19 cellular contexts compared by ENCODE assay signal in the genomic region with DNA sequence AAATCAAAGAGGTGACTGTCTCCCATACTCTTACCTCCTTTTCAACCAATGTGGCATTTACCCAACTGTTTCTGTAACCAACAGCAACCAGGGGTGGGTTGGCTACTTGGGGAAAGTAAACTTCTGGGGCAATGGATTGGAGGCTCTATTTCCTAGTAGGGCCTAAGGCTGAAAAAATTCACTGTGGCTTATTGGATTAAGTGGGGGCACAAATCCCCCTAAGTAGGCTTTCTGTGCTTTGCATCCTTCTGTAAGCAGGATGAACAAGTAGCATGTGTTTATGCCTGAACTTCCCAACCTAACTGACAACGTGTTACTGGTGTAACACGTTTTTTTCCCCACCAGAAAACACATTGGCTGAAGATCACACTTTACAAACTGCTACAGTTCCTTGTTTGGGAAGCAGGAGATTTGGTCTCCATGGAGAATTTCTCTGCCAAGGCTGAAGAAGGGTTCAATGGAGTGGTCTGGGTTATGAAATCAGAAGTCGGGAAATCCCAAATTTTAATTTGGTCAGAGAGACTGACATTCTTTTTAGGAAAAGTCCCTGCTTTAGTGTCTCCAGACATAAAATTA. TPM values are rescaled to one million over a fixed set of nuclear protein-coding genes. Genes with fewer than 3 reads are reported as not detected.
A peak's percentile ranks its signal among the peaks of the same experiment; 100 is the strongest.
DNase-seq lines count a peak whose midpoint lies in the region; ATAC-seq and TF ChIP-seq lines count a peak whose summit lies in the region.
"Had no signal": no experiment of that assay in that cellular context is flagged by ENCODE, and none has a peak within 500 bp of the region (broad histone marks: within the 10 kb centered on the region; RNA-seq: fewer than 3 reads in every experiment).

No MANE protein-coding gene starts in this region.

- no peaks in the 10 kb centered on the region for H3K9me3 ChIP-seq in WERI-Rb-1 (ENCODE audit: severe bottlenecking)
- H3K9me3 ChIP-seq: BE2C, HAP-1 had no signal

- H3K27ac Mint-ChIP-seq in HFFc6: no peak overlapping the region
- H3K27ac Mint-ChIP-seq: CD4-positive, CD25-positive, alpha-beta regulatory T cell; CD8-positive, alpha-beta memory T cell had no signal

- H3K27me3 Mint-ChIP-seq in HFFc6 (ENCODE audit: insufficient read depth): no peaks in the 10 kb centered on the region

- no peaks in the 10 kb centered on the region; the same call in 1 of the 2 replicates for H3K9me3 Mint-ChIP-seq in HFFc6

- H3K4me3 Mint-ChIP-seq in HFFc6: no peak overlapping the region
- H3K4me3 Mint-ChIP-seq: CD4-positive, CD25-positive, alpha-beta regulatory T cell; CD8-positive, alpha-beta memory T cell had no signal

- TF ChIP-seq CTCF in WERI-Rb-1 (IDR thresholded peaks at IDR 0.05; ENCODE audit: low read depth, low read length) (no peak), retinal pigment epithelial cell (conservative IDR thresholded peaks at IDR 0.05; ENCODE audit: low read depth, low read length) (no peak), HFFc6 (IDR thresholded peaks at IDR 0.05) (no peak)

- no peaks in the 10 kb centered on the region for H3K36me3 ChIP-seq in WERI-Rb-1
- H3K36me3 ChIP-seq: BE2C, HAP-1 had no signal

- no peaks in the 10 kb centered on the region for H3K27me3 ChIP-seq in WERI-Rb-1 (ENCODE audit: insufficient read depth, low read depth, severe bottlenecking)
- H3K27me3 ChIP-seq: BE2C had no signal

- no peak for ATAC-seq in GM21526 (IDR thresholded peaks at IDR 0.05; ENCODE audit: low FRiP score, unreplicated experiment)
- ATAC-seq: K562 had no signal

- no peak overlapping the region for H3K4me3 ChIP-seq in WERI-Rb-1 (ENCODE audit: low read depth, low read length)
- H3K4me3 ChIP-seq in retinal pigment epithelial cell (ENCODE audit: low read length): no peak overlapping the region
- H3K4me3 ChIP-seq: HAP-1, K562 had no signal

- DNase-seq in NCI-H524 (lab: John Stamatoyannopoulos, UW): peak; percentile 62 to 79
- DNase-seq in WERI-Rb-1: peak; percentile 60
- peak; percentile 42 for DNase-seq in retinal pigment epithelial cell (ENCODE audit: low read depth)
- DNase-seq in SHP77 treated with DMSO at 0.1 percent for 48 hours (lab: John Stamatoyannopoulos, UW): no peak
- DNase-seq in HFFc6: no peak
- DNase-seq in activated T-cell treated with anti-CD3 and anti-CD28 coated beads, Interleukin-2, amount 50 U/mL, for 48 hours: no peak
- DNase-seq: ACHN; BE2C; C1 segment of cervical spinal cord; CD4-positive, CD25-positive, alpha-beta regulatory T cell; CD8-positive, alpha-beta memory T cell; COR-L47; DMS153; DMS79; GDM1; IMR-90 had no signal

- no peak overlapping the region for H3K27ac ChIP-seq in WERI-Rb-1

- peaks cover 18% of the 10 kb centered on the region for H3K4me1 Mint-ChIP-seq in HFFc6 (ENCODE audit: low read depth)

- H3K36me3 Mint-ChIP-seq in HFFc6 (ENCODE audit: low read depth): no peaks in the 10 kb centered on the region
- H3K36me3 Mint-ChIP-seq: CD4-positive, CD25-positive, alpha-beta regulatory T cell had no signal

RNA-seq across cellular contexts. Expression of a gene that starts 7.2 kb away (rescaled TPM):
- total RNA-seq in HFFc6 (2021; fragmentation: NEBNext Ultra II Directional; extraction: Animal tissue kit (Norgen Biotek cat#: 25700)): 100 to 1,000 TPM; 143 to 270 (median 148) TPM

Comparison
In these comparisons a context has a peak if more than half of its experiments do, and no peak if none do; other contexts are left out.
1. DNase-seq: peak in NCI-H524 (2 of 2), WERI-Rb-1 (single experiment) and retinal pigment epithelial cell (single experiment); none in SHP77 treated with DMSO at 0.1 percent for 48 hours (single experiment), HFFc6 (single experiment) and activated T-cell treated with anti-CD3 and anti-CD28 coated beads, Interleukin-2, amount 50 U/mL, for 48 hours (0 of 2).